16 cellular contexts compared by ENCODE assay signal in the genomic region with DNA sequence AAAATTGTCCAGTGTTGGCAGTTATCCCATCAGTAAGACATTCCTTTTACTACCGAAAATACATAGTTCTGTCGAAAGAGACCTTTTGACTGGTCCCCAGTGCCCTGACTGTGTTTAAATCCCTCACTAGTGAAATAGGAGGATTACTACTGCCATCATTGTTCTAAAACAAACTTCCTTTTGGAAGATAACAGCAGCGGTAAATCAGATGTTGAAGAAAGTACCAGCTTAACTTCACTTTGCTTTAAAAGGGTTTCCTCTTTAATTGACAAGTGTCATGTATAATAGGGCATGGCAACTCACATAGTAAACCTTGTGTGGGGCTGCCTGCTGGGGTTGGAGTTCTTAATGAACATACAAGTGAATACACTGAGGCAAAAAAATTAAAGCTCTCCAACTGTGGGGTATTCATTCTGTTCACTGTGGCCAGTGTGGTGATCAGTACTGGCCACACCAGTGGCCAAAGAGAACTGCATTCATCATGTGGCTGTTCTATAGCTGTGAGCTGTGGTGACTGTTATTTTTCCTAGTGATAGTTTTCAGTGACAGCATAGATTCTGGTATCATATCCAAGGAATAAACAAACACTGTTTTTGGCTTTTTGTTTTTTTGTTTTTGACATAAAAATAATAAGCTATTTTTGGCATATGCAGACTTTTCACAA.
DNase-seq lines count a peak whose midpoint lies in the region; TF ChIP-seq lines count a peak whose summit lies in the region.
"Had no signal": no experiment of that assay in that cellular context is flagged by ENCODE, and none has a peak within 500 bp of the region (broad histone marks: within the 10 kb centered on the region; RNA-seq: fewer than 3 reads in every experiment).

No MANE protein-coding gene starts in this region.

- H3K27me3 ChIP-seq in SK-N-SH (ENCODE audit: insufficient read depth) (no peaks in the 10 kb centered on the region), esophagus squamous epithelium (no peaks in the 10 kb centered on the region), mesenchymal stem cell (ENCODE audit: control insufficient read depth in 1 of 2, insufficient read depth in 1 of 2, low read length in 2 of 2) (no peaks in the 10 kb centered on the region), thyroid gland (no peaks in the 10 kb centered on the region)
- H3K27me3 ChIP-seq: body of pancreas, foreskin keratinocyte had no signal

- no peak overlapping the region for H3K9ac ChIP-seq in SK-N-SH
- H3K9ac ChIP-seq in mesenchymal stem cell (ENCODE audit: low read length), result peak overlapping the region; percentile 68

- peaks cover 15% of the 10 kb centered on the region for H3F3A ChIP-seq in SK-N-SH (replicated peaks; ENCODE audit: insufficient read depth)

- H3K18ac ChIP-seq in mesenchymal stem cell (ENCODE audit: low read depth in 1 of 2, low read length in 2 of 2), result no peak overlapping the region

- 0 out of 2 replicates have a peak, but pooled peaks cover 4% of the 10 kb centered on the region for H3K79me2 ChIP-seq in SK-N-SH (ENCODE audit: insufficient read depth)

- H2BK15ac ChIP-seq in mesenchymal stem cell (ENCODE audit: low read depth, poor library complexity, severe bottlenecking), result no peak overlapping the region

- H3K79me1 ChIP-seq in mesenchymal stem cell (replicated peaks; ENCODE audit: low read length, poor library complexity, severe bottlenecking), result no peaks in the 10 kb centered on the region

- CTCF ChIA-PET in SK-N-SH (lab: Yijun Ruan, JAX), result interaction anchor here (0.6 to 2.1 kb wide), 8 partner anchors 17 to 697 kb away, joined by 3 to 6 read pairs (median 4); no protein-coding TSS in a partner anchor

- DNase-seq in SK-N-SH (no peak), esophagus squamous epithelium (lab: John Stamatoyannopoulos, UW) (no peak), mesenchymal stem cell (no peak), thyroid gland (no peak), KBM-7 (no peak), posterior cingulate gyrus (no peak), putamen (ENCODE audit: low spot score) (no peak)
- no peak for DNase-seq in stimulated activated naive CD4-positive, alpha-beta T cell treated with Interleukin-2 at 50 U/mL for 16 hours (lab: John Stamatoyannopoulos, UW)
- DNase-seq: activated CD4-positive, CD25-positive, alpha-beta regulatory T cell; activated naive CD4-positive, alpha-beta T cell; body of pancreas; endodermal cell; foreskin keratinocyte; NCI-H2107; NCI-H748 treated with DMSO at 0.1 percent for 48 hours; stimulated activated CD4-positive, alpha-beta T cell treated with anti-CD3 and anti-CD28 coated beads, Interleukin-1b, Interleukin-23, amount 100 ng/mL, for 48 hours had no signal

- no peak overlapping the region for H2BK12ac ChIP-seq in mesenchymal stem cell (ENCODE audit: low read length in 2 of 2)

- 80% methylated on average over 3 of the region's 3 CpGs for WGBS in SK-N-SH (ENCODE audit: low lambda C conversion rate)
- WGBS in esophagus squamous epithelium, 2 donors, result 65% methylated on average over 3 of the region's 3 CpGs
- WGBS in mesenchymal stem cell, result 94% methylated on average over 2 of the region's 3 CpGs
- WGBS in thyroid gland, 2 donors, result 53 to 63% methylated on average over 3 of the region's 3 CpGs

- no peak for TF ChIP-seq RAD21 in SK-N-SH (IDR thresholded peaks at IDR 0.05; ENCODE audit: low read length)

- H2BK120ac ChIP-seq in mesenchymal stem cell (ENCODE audit: low read depth, low read length), result no peak overlapping the region

- no peak overlapping the region for H3K23ac ChIP-seq in mesenchymal stem cell (ENCODE audit: low read length in 2 of 2)

- no peak overlapping the region for H4K91ac ChIP-seq in mesenchymal stem cell (ENCODE audit: low read length)

- TF ChIP-seq CTCF in SK-N-SH (IDR thresholded peaks at IDR 0.05) (no peak), esophagus squamous epithelium (IDR thresholded peaks at IDR 0.05) (no peak), thyroid gland (IDR thresholded peaks at IDR 0.05) (no peak)

- H3K36me3 ChIP-seq in SK-N-SH (replicated peaks in 1 of 2; ENCODE audit: control insufficient read depth in 1 of 2, insufficient read depth in 2 of 2, low read length in 1 of 2) (no peaks in the 10 kb centered on the region), esophagus squamous epithelium (no peaks in the 10 kb centered on the region), mesenchymal stem cell (ENCODE audit: control insufficient read depth in 1 of 2, insufficient read depth in 2 of 2, low read depth in 1 of 2, low read length in 2 of 2) (no peaks in the 10 kb centered on the region), thyroid gland (no peaks in the 10 kb centered on the region)

- H3K4me1 ChIP-seq in SK-N-SH (ENCODE audit: control insufficient read depth in 1 of 2, insufficient read depth in 2 of 2, low read depth in 1 of 2, low read length in 1 of 2) (peaks cover 29 to 40% of the 10 kb centered on the region in 2 experiments; a peak in 3 of 4 replicates), esophagus squamous epithelium (peaks cover 22 to 88% (median 38%) of the 10 kb centered on the region in 3 donors), mesenchymal stem cell (ENCODE audit: control insufficient read depth, insufficient read depth, low read depth, low read length) (peaks cover 3% of the 10 kb centered on the region), thyroid gland (peaks cover 64% of the 10 kb centered on the region in 2 donors)

- no peak for TF ChIP-seq EP300 in SK-N-SH (IDR thresholded peaks at IDR 0.05; ENCODE audit: borderline replicate concordance in 1 of 2, low read depth in 1 of 2, low read length in 1 of 2)

- no peak overlapping the region for H3K4ac ChIP-seq in mesenchymal stem cell (ENCODE audit: low read depth in 1 of 2, low read length in 2 of 2)

- H3K4me3 ChIP-seq in SK-N-SH (ENCODE audit: low read depth in 2 of 2, low read length in 1 of 2), result no peak overlapping the region
- no peak overlapping the region for H3K4me3 ChIP-seq in esophagus squamous epithelium
- H3K4me3 ChIP-seq in mesenchymal stem cell (ENCODE audit: insufficient read depth in 1 of 2, low read depth in 1 of 2, low read length in 2 of 2), result no peak overlapping the region
- H3K4me3 ChIP-seq in thyroid gland (replicated peaks in 1 of 3), result no peak overlapping the region
- H3K4me3 ChIP-seq: body of pancreas had no signal

- no peaks in the 10 kb centered on the region for H4K20me1 ChIP-seq in SK-N-SH (ENCODE audit: insufficient read depth)

- H3K9me3 ChIP-seq in SK-N-SH, result no peaks in the 10 kb centered on the region
- H3K9me3 ChIP-seq in esophagus squamous epithelium, result no peaks in the 10 kb centered on the region
- H3K9me3 ChIP-seq in mesenchymal stem cell (ENCODE audit: control insufficient read depth, low read length), result no peaks in the 10 kb centered on the region
- no peaks in the 10 kb centered on the region for H3K9me3 ChIP-seq in thyroid gland
- H3K9me3 ChIP-seq: body of pancreas had no signal

- in situ Hi-C loops in KBM-7 (cut with MboI; ENCODE audit: low pct_unique_long_range_greater_than_20kb, low sequenced_read_pairs), result no loop called here

- POLR2A ChIA-PET in SK-N-SH (lab: Yijun Ruan, JAX), result no interaction called here

- H3K4me2 ChIP-seq in SK-N-SH (0 out of 2 replicates have a peak overlapping the region, but pooled peaks have one; percentile 67), mesenchymal stem cell (ENCODE audit: low read length, poor library complexity, severe bottlenecking) (no peak overlapping the region)

- H2AK5ac ChIP-seq in mesenchymal stem cell (ENCODE audit: low read length, severe bottlenecking), result no peak overlapping the region

- intact Hi-C loops in esophagus squamous epithelium (cut with DNase I), result no loop called here
- intact Hi-C loops in thyroid gland (cut with DNase I), result no loop called here
- intact Hi-C loops in posterior cingulate gyrus (cut with DNase I), result no loop called here

- H3K27ac ChIP-seq in SK-N-SH (ENCODE audit: low read depth in 2 of 2, low read length in 1 of 2) (peak overlapping the region; percentile 74 to 89), esophagus squamous epithelium (peak overlapping the region; percentile 2 to 62 (median 50)), mesenchymal stem cell (ENCODE audit: low read length, poor library complexity, severe bottlenecking) (peak overlapping the region; percentile 10), thyroid gland (peak overlapping the region; percentile 58 to 77 (median 71))
- H3K27ac ChIP-seq: foreskin keratinocyte had no signal

- H2BK5ac ChIP-seq in mesenchymal stem cell (ENCODE audit: low read depth, low read length, poor library complexity, severe bottlenecking), result no peak overlapping the region

- TF ChIP-seq POLR2A in esophagus squamous epithelium (IDR thresholded peaks at IDR 0.05) (no peak), thyroid gland (IDR thresholded peaks at IDR 0.05) (no peak)

- no peak overlapping the region for H3K14ac ChIP-seq in mesenchymal stem cell (ENCODE audit: low read length in 2 of 2)

- H2AFZ ChIP-seq in SK-N-SH (ENCODE audit: low read depth) (no peak overlapping the region), mesenchymal stem cell (ENCODE audit: low read depth, low read length) (no peak overlapping the region)

- H4K8ac ChIP-seq in mesenchymal stem cell (ENCODE audit: low read length), result no peak overlapping the region

- H3K9me2 ChIP-seq in SK-N-SH, result no peaks in the 10 kb centered on the region

TF ChIP-seq in SK-N-SH, 30 proteins besides CTCF, POLR2A, EP300 and RAD21 (continues in another document):
- TF ChIP-seq NRF1 (IDR thresholded peaks at IDR 0.05; ENCODE audit: low read depth, low read length), result no peak
- TF ChIP-seq RFX5 (IDR thresholded peaks at IDR 0.05; ENCODE audit: low read length), result no peak
- TF ChIP-seq SMC3 (IDR thresholded peaks at IDR 0.05; ENCODE audit: low read depth, low read length), result no peak
- TF ChIP-seq FOSL2 (IDR thresholded peaks at IDR 0.05; ENCODE audit: borderline replicate concordance, low read depth), result no peak
- TF ChIP-seq ELF1 (IDR thresholded peaks at IDR 0.05), result no peak
- TF ChIP-seq POLR2AphosphoS5 (IDR thresholded peaks at IDR 0.05; ENCODE audit: low read depth, low read length), result no peak
- no peak for TF ChIP-seq CHD2 (IDR thresholded peaks at IDR 0.05; ENCODE audit: low read length, partially characterized antibody)
- TF ChIP-seq MEF2A (IDR thresholded peaks at IDR 0.05; ENCODE audit: borderline replicate concordance, low read depth), result no peak
- TF ChIP-seq FOXJ3 (CRISPR knock-in tag; IDR thresholded peaks at IDR 0.05), result no peak

Comparison
In these comparisons a context has a peak if more than half of its experiments do, and no peak if none do; other contexts are left out.
1. H3K27ac ChIP-seq: peak in every context shown above with its lines; median percentile 82 in SK-N-SH; 71 in thyroid gland; 50 in esophagus squamous epithelium; 10 in mesenchymal stem cell.